ENCODE assay signal across 22 cellular contexts in the genomic region with DNA sequence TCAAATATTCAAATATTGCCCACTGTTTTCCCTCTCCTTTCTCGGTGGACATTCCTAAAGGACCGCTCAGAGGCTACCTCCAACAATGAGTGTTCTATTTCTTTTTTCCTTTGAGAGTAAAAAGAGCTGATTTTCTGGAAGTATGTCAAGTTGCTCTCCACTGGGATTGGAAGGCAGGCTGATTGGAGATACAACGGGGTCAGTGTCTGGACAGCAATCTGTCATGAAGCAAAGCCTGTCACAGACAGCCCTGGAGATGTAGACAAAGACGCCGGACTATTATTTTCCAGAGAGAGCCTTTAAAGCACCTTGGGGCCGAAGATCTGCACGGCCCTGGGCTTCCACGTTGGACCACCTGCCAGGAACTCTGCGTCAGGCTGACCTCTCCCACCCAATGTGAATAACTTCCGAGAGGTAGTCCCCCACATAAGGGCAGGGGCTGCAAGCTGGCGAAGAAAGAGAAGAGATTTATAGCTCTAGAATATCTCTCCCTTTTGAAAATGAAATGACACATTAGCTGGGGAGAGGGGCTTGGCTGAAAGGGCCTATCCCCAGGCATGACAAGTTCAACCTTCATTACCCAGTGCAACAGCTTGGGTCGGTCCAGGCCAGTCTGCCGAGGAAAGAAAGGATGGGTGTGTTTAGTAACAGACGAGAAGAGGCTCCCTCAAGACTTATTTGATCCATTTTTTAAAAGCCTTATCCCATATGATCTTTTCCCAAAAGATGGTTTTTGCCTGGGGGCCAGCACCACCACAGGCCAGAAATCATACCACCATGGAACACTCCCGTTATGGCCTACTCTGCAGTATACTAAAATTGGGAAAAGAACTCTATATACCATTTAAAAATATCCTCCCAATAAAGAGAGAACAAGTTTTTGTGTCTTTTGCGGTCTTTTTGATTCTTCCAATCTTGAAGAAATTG.
DNase-seq lines count a peak whose midpoint lies in the region; ATAC-seq, FAIRE-seq and TF ChIP-seq lines count a peak whose summit lies in the region.
"Had no signal": no experiment of that assay in that cellular context is flagged by ENCODE, and none has a peak within 500 bp of the region (broad histone marks: within the 10 kb centered on the region; RNA-seq: fewer than 3 reads in every experiment).

No MANE protein-coding gene starts in this region.

- H3K36me3 Mint-ChIP-seq in CD14-positive monocyte, result peaks cover 0 to 2% of the 10 kb centered on the region in 2 donors

- H3K9me3 ChIP-seq in DND-41 (ENCODE audit: insufficient read depth, low read length, severe bottlenecking) (no peaks in the 10 kb centered on the region), K562 (replicated peaks; ENCODE audit: control insufficient read depth, insufficient read depth, low read depth, low read length) (no peaks in the 10 kb centered on the region)
- H3K9me3 ChIP-seq: ovary, SK-N-SH, tibial artery had no signal

- no peaks in the 10 kb centered on the region for H3K9me1 ChIP-seq in K562 (ENCODE audit: control insufficient read depth, insufficient read depth, low read length)

- H3K9ac ChIP-seq in DND-41 (ENCODE audit: low read depth, low read length) (no peak overlapping the region), K562 (ENCODE audit: insufficient read depth in 1 of 2, low read depth in 2 of 2, low read length in 2 of 2) (no peak overlapping the region)
- H3K9ac ChIP-seq: SK-N-SH had no signal

- no peaks in the 10 kb centered on the region for H3K27me3 ChIP-seq in DND-41 (ENCODE audit: insufficient read depth, low read length, poor library complexity)
- peaks cover 0 to 17% of the 10 kb centered on the region in 2 experiments; a peak in 2 of 5 replicates for H3K27me3 ChIP-seq in K562 (ENCODE audit: control insufficient read depth in 2 of 2, insufficient read depth in 2 of 2, low read length in 2 of 2)
- H3K27me3 ChIP-seq: ovary, tibial artery had no signal

- no peaks in the 10 kb centered on the region for H3K27me3 Mint-ChIP-seq in CD14-positive monocyte (ENCODE audit: low read depth in 3 of 3)

- TF ChIP-seq RAD21 in K562 (CRISPR knock-in tag; conservative IDR thresholded peaks at IDR 0.05 in 1 of 2, IDR thresholded peaks at IDR 0.05 in 1 of 2), result no peak

- 14% methylated on average over 16 of the region's 16 CpGs for WGBS in K562 (ENCODE audit: insufficient coverage, low coverage, missing lambda C conversion rate)

- POLR2A ChIA-PET in K562 (lab: Yijun Ruan, JAX), result interaction anchor here (0.5 kb wide), 1 partner anchor 76 kb away, joined by 4 read pairs; no protein-coding TSS in a partner anchor

- intact Hi-C loops in CD14-positive monocyte (cut with micrococcal nuclease) (no loop called here), K562 (cut with micrococcal nuclease) (no loop called here)

- peaks cover 18% of the 10 kb centered on the region for H3K4me1 Mint-ChIP-seq in CD14-positive monocyte

- no peaks in the 10 kb centered on the region for H3K79me2 ChIP-seq in DND-41 (ENCODE audit: insufficient read depth, low read length)
- no peaks in the 10 kb centered on the region for H3K79me2 ChIP-seq in K562 (ENCODE audit: control insufficient read depth, insufficient read depth, low read length)

- in situ Hi-C loops in K562 (cut with MboI), result no loop called here

- no peak for TF ChIP-seq EP300 in K562 (IDR thresholded peaks at IDR 0.05; ENCODE audit: low read length)

- H2AFZ ChIP-seq in DND-41 (ENCODE audit: low read depth, low read length) (no peak overlapping the region), K562 (ENCODE audit: low read depth, low read length) (no peak overlapping the region)

- TF ChIP-seq CTCF in CD14-positive monocyte (IDR thresholded peaks at IDR 0.05), result no peak
- no peak for TF ChIP-seq CTCF in DND-41 (IDR thresholded peaks at IDR 0.05; ENCODE audit: borderline replicate concordance, extremely low read depth, low read length, poor library complexity, severe bottlenecking)
- TF ChIP-seq CTCF in K562 (IDR thresholded peaks at IDR 0.05 in 2 of 3, conservative IDR thresholded peaks at IDR 0.05 in 1 of 3; ENCODE audit: insufficient read depth in 2 of 3, low read depth in 1 of 3, low read length in 3 of 3), result no peak
- no peak for TF ChIP-seq CTCF in GM20000 (IDR thresholded peaks at IDR 0.05; ENCODE audit: extremely low read depth, missing control alignments)

- no peak overlapping the region for H3K27ac ChIP-seq in DND-41 (ENCODE audit: low read length)
- no peak overlapping the region for H3K27ac ChIP-seq in K562 (ENCODE audit: extremely low read depth, low read depth, low read length)
- H3K27ac ChIP-seq: ovary, tibial artery had no signal

- ATAC-seq in DND-41 (ENCODE audit: insufficient read depth, low read depth) (peak; percentile 65), K562 (no peak), HG02852 (IDR thresholded peaks at IDR 0.05; ENCODE audit: unreplicated experiment) (no peak)
- ATAC-seq: left ventricle myocardium superior had no signal

- no peak for TF ChIP-seq POLR2A in K562 (conservative IDR thresholded peaks at IDR 0.05)

- H3K4me3 Mint-ChIP-seq in CD14-positive monocyte, result no peak overlapping the region
- H3K4me3 Mint-ChIP-seq: activated CD4-positive, alpha-beta T cell treated with anti-CD3 and anti-CD28 coated beads, Interleukin-2, amount 10 ng/mL, durations not matched to agents 7 days and 5 days had no signal

- DNase-seq in CD14-positive monocyte (ENCODE audit: low spot score) (no peak), DND-41 (no peak), K562 (ENCODE audit: extremely low read depth in 1 of 4, low spot score in 3 of 4) (no peak), midbrain (lab: John Stamatoyannopoulos, UW) (peak; percentile 52), NCI-H1417 treated with DMSO at 0.1 percent for 48 hours (lab: John Stamatoyannopoulos, UW) (no peak), GM20000 (ENCODE audit: low spot score) (no peak), DMS153 treated with DMSO at 0.1 percent for 48 hours (lab: John Stamatoyannopoulos, UW; ENCODE audit: unreplicated experiment) (no peak)
- DNase-seq: amniotic stem cell; GOT3; KG1; left ventricle myocardium superior; NCI-H1105; NCI-H69; OCI-M1; ovary; SK-N-SH; stimulated activated CD4-positive, alpha-beta T cell treated with anti-CD3 and anti-CD28 coated beads, Interleukin-4, amount 100 ng/mL, for 24 hours; tibial artery had no signal

- peak overlapping the region in 4 of 7 donors; percentile 8 to 54 (median 43) for H3K27ac Mint-ChIP-seq in CD14-positive monocyte

- H3K36me3 ChIP-seq in DND-41 (ENCODE audit: insufficient read depth, low read length) (no peaks in the 10 kb centered on the region), K562 (ENCODE audit: control insufficient read depth, insufficient read depth, low read length) (no peaks in the 10 kb centered on the region)
- H3K36me3 ChIP-seq: ovary, tibial artery had no signal

- FAIRE-seq in K562 (lab: Jason Lieb, UNC), result no peak
- FAIRE-seq: endometrium had no signal

- no TSS peak for BruUV-seq in K562 (replicated peaks; lab: Mats Ljungman, UMichigan)

- H3K4me1 ChIP-seq in DND-41 (ENCODE audit: insufficient read depth, low read length) (peaks cover 18% of the 10 kb centered on the region), K562 (replicated peaks in 1 of 2; ENCODE audit: control insufficient read depth in 2 of 2, insufficient read depth in 2 of 2, low read length in 2 of 2) (no peaks in the 10 kb centered on the region)
- H3K4me1 ChIP-seq: tibial artery had no signal

- H3K4me2 ChIP-seq in DND-41 (ENCODE audit: insufficient read depth, low read length), result no peak overlapping the region
- no peak overlapping the region for H3K4me2 ChIP-seq in K562 (ENCODE audit: insufficient read depth, low read length)
- H3K4me2 ChIP-seq: SK-N-SH had no signal

- H3K9me3 Mint-ChIP-seq in CD14-positive monocyte, result peaks cover 0 to 2% (median 0%) of the 10 kb centered on the region in 7 donors

- H4K20me1 ChIP-seq in DND-41 (ENCODE audit: insufficient read depth, low read length) (no peaks in the 10 kb centered on the region), K562 (replicated peaks; ENCODE audit: control insufficient read depth, insufficient read depth, low read length) (no peaks in the 10 kb centered on the region)

- H3K4me3 ChIP-seq in DND-41 (ENCODE audit: low read depth in 1 of 2, low read length in 2 of 2) (no peak overlapping the region), K562 (no peak overlapping the region)
- H3K4me3 ChIP-seq: ovary, skin epidermis, tibial artery had no signal

- CTCF ChIA-PET in K562 (lab: Yijun Ruan, JAX; ENCODE audit: low intra/inter-chr PET ratio), result no interaction called here

TF ChIP-seq in K562, 482 proteins besides CTCF, POLR2A, EP300 and RAD21:
- TF ChIP-seq PBX2 (CRISPR knock-in tag; IDR thresholded peaks at IDR 0.05; ENCODE audit: low read depth) (no peak), PBX2 (tag; conservative IDR thresholded peaks at IDR 0.05; ENCODE audit: low read depth) (0 out of 2 replicates have a peak, but pooled peaks have one; percentile 6), RBM39 (optimal IDR thresholded peaks at IDR 0.05; ENCODE audit: low read depth, low read length) (no peak)
